In genomic region chr10:21600804-21601512, GRCh38 we compare ENCODE assay signal across 28 cellular contexts.
DNase-seq lines count a peak whose midpoint lies in the region; ATAC-seq, FAIRE-seq and TF ChIP-seq lines count a peak whose summit lies in the region.
"Had no signal": no experiment of that assay in that cellular context is flagged by ENCODE, and none has a peak within 500 bp of the region (broad histone marks: within the 10 kb centered on the region; RNA-seq: fewer than 3 reads in every experiment).

No MANE protein-coding gene starts in this region.

- no peak overlapping the region for H3K9ac ChIP-seq in astrocyte (ENCODE audit: low read length)
- H3K9ac ChIP-seq: BLaER1 treated with 17β-estradiol and CSF1 and Interleukin-3, amounts not matched to agents 10 nM and 100 nM had no signal

- H3K27me3 Mint-ChIP-seq in stimulated activated naive CD8-positive, alpha-beta T cell treated with anti-CD3 and anti-CD28 coated beads, Interleukin-15, amount 100 ng/mL, for 72 hours: no peaks in the 10 kb centered on the region
- no peaks in the 10 kb centered on the region for H3K27me3 Mint-ChIP-seq in astrocyte (ENCODE audit: low read depth, unreplicated experiment)
- H3K27me3 Mint-ChIP-seq: naive B cell had no signal

- FAIRE-seq in astrocyte (lab: Jason Lieb, UNC): no peak
- FAIRE-seq: GM18507, small intestine had no signal

- no peaks in the 10 kb centered on the region for H3K9me3 ChIP-seq in astrocyte (ENCODE audit: insufficient read depth, low read depth, low read length)
- H3K9me3 ChIP-seq: BLaER1 treated with 17β-estradiol and CSF1 and Interleukin-3, amounts not matched to agents 10 nM and 100 nM; left ventricle myocardium inferior; upper lobe of left lung had no signal

- H3K4me1 ChIP-seq in astrocyte (ENCODE audit: insufficient read depth, low read length) (no peaks in the 10 kb centered on the region), foreskin keratinocyte (peaks cover 18% of the 10 kb centered on the region)

- peak overlapping the region; percentile 54 to 62 for H3K27ac Mint-ChIP-seq in stimulated activated naive CD8-positive, alpha-beta T cell treated with anti-CD3 and anti-CD28 coated beads, Interleukin-15, amount 100 ng/mL, for 72 hours
- peak overlapping the region; percentile 75 for H3K27ac Mint-ChIP-seq in astrocyte (ENCODE audit: unreplicated experiment)
- H3K27ac Mint-ChIP-seq: activated naive CD4-positive, alpha-beta T cell treated with anti-CD3 and anti-CD28 coated beads for 36 hours had no signal

- H3K4me3 ChIP-seq in astrocyte (ENCODE audit: insufficient read depth, low read depth, low read length): no peak overlapping the region
- H3K4me3 ChIP-seq: BLaER1 treated with 17β-estradiol and CSF1 and Interleukin-3, amounts not matched to agents 10 nM and 100 nM; left ventricle myocardium inferior; upper lobe of left lung had no signal

- H4K20me1 ChIP-seq in astrocyte (ENCODE audit: insufficient read depth, low read length): peaks cover 54% of the 10 kb centered on the region

- TF ChIP-seq CTCF in astrocyte (IDR thresholded peaks at IDR 0.05; ENCODE audit: insufficient read depth, low read depth, low read length) (no peak), foreskin keratinocyte (conservative IDR thresholded peaks at IDR 0.05) (no peak)

- DNase-seq in stimulated activated naive CD8-positive, alpha-beta T cell treated with anti-CD3 and anti-CD28 coated beads, Interleukin-15, amount 100 ng/mL, for 72 hours: no peak
- no peak for DNase-seq in stimulated activated naive CD8-positive, alpha-beta T cell treated with anti-CD3 and anti-CD28 coated beads, Interleukin-15, Interleukin-2, amounts not matched to agents 100 U/mL and 50 U/mL, for 24 hours
- DNase-seq in astrocyte (ENCODE audit: low read depth) (peak; percentile 16), foreskin keratinocyte (peak; percentile 11 to 56), DMS 273 treated with DMSO at 0.1 percent for 48 hours (lab: John Stamatoyannopoulos, UW) (no peak), superior temporal gyrus (ENCODE audit: extremely low spot score) (no peak)
- DNase-seq in stimulated activated CD4-positive, alpha-beta T cell treated with anti-CD3 and anti-CD28 coated beads, Interleukin-2, amount 100 ng/mL, for 24 hours: no peak
- DNase-seq: activated naive CD4-positive, alpha-beta T cell treated with anti-CD3 and anti-CD28 coated beads for 36 hours; amniotic stem cell; Calu3; Karpas-422; left ventricle myocardium inferior; MV-4-11; naive B cell; NCI-H1436 treated with DMSO at 0.1 percent for 48 hours; NCI-H446 treated with DMSO at 0.1 percent for 48 hours; NCI-H82; nucleus accumbens; small intestine; stimulated activated CD4-positive, alpha-beta T cell treated with anti-CD3 and anti-CD28 coated beads, Interleukin-1b, Interleukin-23, amount 100 ng/mL, for 48 hours; substantia nigra; T-helper 1 cell; upper lobe of left lung had no signal

- ATAC-seq in stimulated activated naive CD8-positive, alpha-beta T cell treated with anti-CD3 and anti-CD28 coated beads, Interleukin-15, amount 100 ng/mL, for 72 hours: no peak
- no peak for ATAC-seq in stimulated activated naive CD8-positive, alpha-beta T cell treated with anti-CD3 and anti-CD28 coated beads, Interleukin-15, Interleukin-2, amounts not matched to agents 100 U/mL and 50 U/mL, for 24 hours
- peak; percentile 35 for ATAC-seq in foreskin keratinocyte
- ATAC-seq in esophagus mucosa: no peak

- no peaks in the 10 kb centered on the region for H3K9me3 Mint-ChIP-seq in stimulated activated naive CD8-positive, alpha-beta T cell treated with anti-CD3 and anti-CD28 coated beads, Interleukin-15, amount 100 ng/mL, for 72 hours
- H3K9me3 Mint-ChIP-seq in astrocyte (ENCODE audit: unreplicated experiment): no peaks in the 10 kb centered on the region
- H3K9me3 Mint-ChIP-seq: activated naive CD4-positive, alpha-beta T cell treated with anti-CD3 and anti-CD28 coated beads for 36 hours; naive B cell had no signal

- H3K4me1 Mint-ChIP-seq in stimulated activated naive CD8-positive, alpha-beta T cell treated with anti-CD3 and anti-CD28 coated beads, Interleukin-15, amount 100 ng/mL, for 72 hours: peaks cover under 1% of the 10 kb centered on the region
- peaks cover 8% of the 10 kb centered on the region for H3K4me1 Mint-ChIP-seq in astrocyte (ENCODE audit: low read depth, unreplicated experiment)

- H3K79me2 ChIP-seq in astrocyte (ENCODE audit: insufficient read depth, low read length): peaks cover 86% of the 10 kb centered on the region

- H3K27me3 ChIP-seq in astrocyte (ENCODE audit: insufficient read depth, low read length) (no peaks in the 10 kb centered on the region), foreskin keratinocyte (no peaks in the 10 kb centered on the region)
- H3K27me3 ChIP-seq: BLaER1 treated with 17β-estradiol and CSF1 and Interleukin-3, amounts not matched to agents 10 nM and 100 nM; upper lobe of left lung had no signal

- no peak overlapping the region for H2AFZ ChIP-seq in astrocyte (ENCODE audit: low read depth, low read length)

- H3K27ac ChIP-seq in astrocyte (ENCODE audit: low read depth, low read length) (no peak overlapping the region), foreskin keratinocyte (no peak overlapping the region)
- H3K27ac ChIP-seq: BLaER1 treated with 17β-estradiol and CSF1 and Interleukin-3, amounts not matched to agents 10 nM and 100 nM; HL-60; left ventricle myocardium inferior; RWPE1; upper lobe of left lung had no signal

- H3K4me3 Mint-ChIP-seq in stimulated activated naive CD8-positive, alpha-beta T cell treated with anti-CD3 and anti-CD28 coated beads, Interleukin-15, amount 100 ng/mL, for 72 hours: no peak overlapping the region
- no peak overlapping the region for H3K4me3 Mint-ChIP-seq in astrocyte (ENCODE audit: unreplicated experiment)
- H3K4me3 Mint-ChIP-seq: activated naive CD4-positive, alpha-beta T cell treated with anti-CD3 and anti-CD28 coated beads for 36 hours; naive B cell had no signal

- H3K36me3 Mint-ChIP-seq in astrocyte (ENCODE audit: low read depth, unreplicated experiment): peaks cover 12% of the 10 kb centered on the region

- peaks cover 2% of the 10 kb centered on the region for H3K36me3 ChIP-seq in astrocyte (ENCODE audit: insufficient read depth, low read length)

- H3K4me2 ChIP-seq in astrocyte (ENCODE audit: low read length): no peak overlapping the region
- H3K4me2 ChIP-seq: BLaER1 treated with 17β-estradiol and CSF1 and Interleukin-3, amounts not matched to agents 10 nM and 100 nM had no signal

Comparison
In these comparisons a context has a peak if more than half of its experiments do, and no peak if none do; other contexts are left out.
1. DNase-seq: peak in astrocyte (single experiment) and foreskin keratinocyte (2 of 2); none in stimulated activated naive CD8-positive, alpha-beta T cell treated with anti-CD3 and anti-CD28 coated beads, Interleukin-15, amount 100 ng/mL, for 72 hours (0 of 2), stimulated activated naive CD8-positive, alpha-beta T cell treated with anti-CD3 and anti-CD28 coated beads, Interleukin-15, Interleukin-2, amounts not matched to agents 100 U/mL and 50 U/mL, for 24 hours (single experiment), stimulated activated CD4-positive, alpha-beta T cell treated with anti-CD3 and anti-CD28 coated beads, Interleukin-2, amount 100 ng/mL, for 24 hours (0 of 2), DMS 273 treated with DMSO at 0.1 percent for 48 hours (single experiment) and superior temporal gyrus (single experiment).